In the genomic region with DNA sequence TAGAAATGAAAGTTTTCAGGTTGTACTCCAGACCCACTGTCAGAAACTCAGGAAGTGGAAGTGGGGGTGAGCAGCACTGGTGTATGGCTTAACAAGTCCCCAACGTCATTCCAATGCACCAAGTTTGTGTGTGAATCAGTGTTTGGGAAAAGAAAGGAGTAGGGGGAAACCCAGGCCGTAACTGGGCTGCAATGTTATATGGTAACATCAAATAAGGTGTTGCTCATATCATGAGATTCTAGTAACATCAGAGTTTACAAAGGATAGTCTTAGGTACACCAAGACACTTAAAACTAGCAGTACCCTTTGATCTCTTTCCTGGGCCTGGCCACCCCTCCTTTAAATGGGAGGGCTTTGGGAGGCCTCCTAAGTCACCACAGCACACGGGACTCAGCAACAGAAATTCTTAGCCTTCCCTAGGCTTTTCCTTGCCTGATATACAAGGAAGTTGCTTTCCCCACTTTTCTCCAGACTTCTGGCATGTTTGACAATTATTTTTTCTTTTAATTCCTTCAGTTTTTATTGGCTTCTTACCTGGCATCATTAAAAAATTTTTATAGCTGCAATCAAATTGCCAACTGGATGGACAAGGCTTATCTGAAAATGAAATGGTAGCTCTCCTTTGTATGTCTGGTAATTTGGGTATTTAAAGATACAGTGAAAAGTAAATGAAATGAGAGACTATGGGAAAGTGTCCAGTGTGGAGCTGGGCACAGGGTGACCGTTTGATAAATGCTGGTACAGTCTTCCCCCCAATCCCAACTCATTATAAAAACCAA, we compare ENCODE assay signal across 1 cellular context.
TF ChIP-seq lines count a peak whose summit lies in the region.

No MANE protein-coding gene starts in this region.

TF ChIP-seq in GM23338, 12 proteins besides CTCF, POLR2A, EP300 and RAD21:
- TF ChIP-seq REST (IDR thresholded peaks at IDR 0.05; ENCODE audit: unreplicated experiment) (no peak), CREB1 (CRISPR knock-in tag; IDR thresholded peaks at IDR 0.05; ENCODE audit: low read depth) (no peak), ZNF331 (CRISPR knock-in tag; IDR thresholded peaks at IDR 0.05; ENCODE audit: low read depth) (no peak), EZH2 (IDR thresholded peaks at IDR 0.05; ENCODE audit: low read depth, unreplicated experiment) (no peak), ZNF462 (CRISPR knock-in tag; IDR thresholded peaks at IDR 0.05) (no peak), POLR2AphosphoS5 (IDR thresholded peaks at IDR 0.05; ENCODE audit: low read depth) (no peak), ZNF114 (CRISPR knock-in tag; IDR thresholded peaks at IDR 0.05) (no peak)
